18 cellular contexts compared by ENCODE assay signal in the genomic region with DNA sequence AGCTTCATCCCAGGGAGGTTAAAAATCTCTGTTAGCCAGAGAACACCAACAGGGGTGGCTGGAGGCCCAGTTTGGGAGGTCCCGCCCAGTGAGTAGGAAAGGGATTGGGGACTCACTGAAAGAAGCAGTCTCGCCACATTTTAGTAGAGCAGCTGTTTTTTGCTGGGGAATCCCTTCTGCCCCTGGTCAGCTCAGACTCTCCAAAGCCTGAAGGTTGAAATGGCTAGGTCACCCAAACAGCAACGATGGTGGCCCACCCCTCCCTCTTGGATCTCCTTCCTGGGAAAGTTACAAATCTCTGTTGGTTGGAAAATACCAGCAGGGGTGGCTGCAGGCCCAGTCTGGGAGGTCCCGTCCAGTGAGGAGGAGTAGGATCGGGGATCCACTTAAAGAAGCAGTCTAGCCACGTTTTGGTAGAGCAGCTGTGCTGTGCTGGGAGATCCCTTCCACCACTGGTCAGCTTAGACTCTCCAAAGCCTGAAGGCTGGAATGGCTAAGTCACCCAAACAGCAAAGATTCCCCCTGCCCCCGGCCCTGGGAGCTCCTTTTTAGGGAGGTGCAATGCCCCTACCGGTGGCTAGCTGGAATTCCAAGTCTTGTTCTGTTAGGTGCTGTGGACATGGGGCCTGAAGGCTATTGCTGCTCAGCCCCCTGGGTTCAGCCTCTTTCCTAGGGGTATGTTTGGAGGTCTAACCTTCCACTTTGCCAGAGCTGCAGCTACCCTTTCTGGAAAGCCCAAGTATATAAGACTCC. TPM values are rescaled to one million over a fixed set of nuclear protein-coding genes. Genes with fewer than 3 reads are reported as not detected.
"Had no signal": no experiment of that assay in that cellular context is flagged by ENCODE, and none has a peak within 500 bp of the region (broad histone marks: within the 10 kb centered on the region; RNA-seq: fewer than 3 reads in every experiment).

No MANE protein-coding gene starts in this region.

- H3K9me3 ChIP-seq: adrenal gland, lower lobe of right lung, psoas muscle had no signal

- DNase-seq: activated CD4-positive, alpha-beta T cell treated with anti-CD3 and anti-CD28 coated beads, Interleukin-2, amount 50 U/mL, for 48 hours; activated effector memory CD4-positive, alpha-beta T cell treated with Interleukin-2 at 50 U/mL for 16 hours; activated T-cell treated with anti-CD3 and anti-CD28 coated beads, Interleukin-2, amount 50 U/mL, for 1 hour; adrenal gland; caudate nucleus; immature natural killer cell; lower lobe of right lung; midbrain; psoas muscle; T-helper 1 cell; T1000 had no signal

- H3K27ac ChIP-seq: adrenal gland, lower lobe of right lung, psoas muscle had no signal

- H3K36me3 ChIP-seq: adrenal gland, lower lobe of right lung had no signal

- H3K4me3 ChIP-seq: adrenal gland, lower lobe of right lung, psoas muscle had no signal

- H3K4me1 ChIP-seq: adrenal gland, lower lobe of right lung, psoas muscle had no signal

- ATAC-seq: esophagus mucosa; lower lobe of right lung; psoas muscle; stimulated activated effector memory CD8-positive, alpha-beta T cell treated with anti-CD3 and anti-CD28 coated beads, Interleukin-12 subunit alpha, Interleukin-12 subunit beta, amount 100 ng/mL, for 72 hours had no signal

RNA-seq across cellular contexts. Expression of a gene that starts 40.0 kb away (rescaled TPM):
- total RNA-seq: adrenal gland, esophagus mucosa, fibroblast of villous mesenchyme, lower lobe of right lung, myocyte, neural crest cell, osteoblast, psoas muscle had no signal
- polyA plus RNA-seq: adrenal gland, immature natural killer cell, psoas muscle, thymus had no signal
